Comparison of ENCODE assay signal across 8 cellular contexts in the genomic region with DNA sequence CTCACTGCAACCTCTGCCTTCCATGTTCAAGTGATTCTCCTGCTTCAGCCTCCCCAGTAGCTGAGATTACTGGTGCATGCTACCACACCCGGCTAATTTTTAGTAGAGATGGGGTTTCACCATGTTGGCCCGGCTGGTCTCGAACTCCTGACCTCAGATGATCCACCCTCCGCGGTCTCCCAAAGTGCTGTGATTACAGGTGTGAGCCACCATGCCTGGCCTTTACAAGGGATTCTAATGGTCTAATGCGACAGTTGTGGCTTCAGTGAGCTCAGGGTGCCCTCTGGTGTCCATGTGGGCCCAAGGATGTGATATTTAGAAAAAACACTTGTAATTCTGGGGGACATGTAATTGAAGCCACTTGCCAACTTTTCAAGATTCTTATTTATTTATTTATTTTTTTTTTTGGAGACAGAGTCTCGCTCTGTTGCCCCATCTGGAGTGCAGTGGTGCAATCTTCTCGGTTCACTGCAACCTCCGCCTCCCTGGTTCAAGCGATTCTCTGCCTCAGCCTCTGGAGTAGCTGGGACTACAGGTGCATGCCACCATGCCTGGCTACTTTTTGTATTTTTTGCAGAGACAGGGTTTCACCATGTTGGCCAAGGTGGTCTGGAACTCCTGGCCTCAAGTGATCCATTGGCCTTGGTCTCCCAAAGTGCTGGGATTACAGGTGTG. TPM values are rescaled to one million over a fixed set of nuclear protein-coding genes. Genes with fewer than 3 reads are reported as not detected.
A peak's percentile ranks its signal among the peaks of the same experiment; 100 is the strongest.
DNase-seq lines count a peak whose midpoint lies in the region; ATAC-seq and TF ChIP-seq lines count a peak whose summit lies in the region.
"Not testable (repeated sequence)": the region's sequence is repeated elsewhere in the genome, so short reads cannot be mapped to it uniquely, and the experiment has no call there.

No MANE protein-coding gene starts in this region.

- H2BK120ac ChIP-seq in trophoblast cell (ENCODE audit: insufficient read depth, low read length, poor library complexity) = not testable (repeated sequence)

- CTCF ChIA-PET in activated CD4-positive, alpha-beta T cell treated with anti-CD3 and anti-CD28 coated beads for 36 hours (lab: Charles Lee) = interaction anchor here (0.7 to 2.3 kb wide), 10 partner anchors 17 to 178 kb away, joined by 3 to 12 read pairs (median 5); a partner anchor contains a TSS
- CTCF ChIA-PET in MCF 10A (lab: Yijun Ruan, JAX) = interaction anchor here (0.6 to 3.5 kb wide), 15 partner anchors 18 to 779 kb away, joined by 3 to 30 read pairs (median 4); a partner anchor contains a TSS

- H3K4me1 ChIP-seq in Loucy (ENCODE audit: insufficient read depth, low read length, poor library complexity, severe bottlenecking); right cardiac atrium (ENCODE audit: control insufficient read depth, insufficient read depth, low read length); trophoblast cell (ENCODE audit: control insufficient read depth in 1 of 2, insufficient read depth in 2 of 2, low read length in 2 of 2); upper lobe of right lung: not testable (repeated sequence)

- H3K9me2 ChIP-seq in Loucy (replicated peaks; ENCODE audit: low read depth, low read length) = not testable (repeated sequence)

- not testable (repeated sequence) for H3K9me3 ChIP-seq in Loucy (ENCODE audit: insufficient read depth, low read depth, low read length); right cardiac atrium (ENCODE audit: control insufficient read depth, low read length); trophoblast cell (ENCODE audit: insufficient read depth, low read depth, low read length); upper lobe of right lung

- not testable (repeated sequence) for H3K4ac ChIP-seq in trophoblast cell (ENCODE audit: low read depth, low read length)

- H3K14ac ChIP-seq in trophoblast cell (ENCODE audit: low read length) = not testable (repeated sequence)

- peak; percentile 74 for TF ChIP-seq CTCF in Loucy (conservative IDR thresholded peaks at IDR 0.05; ENCODE audit: low read length)
- TF ChIP-seq CTCF in MCF 10A (IDR thresholded peaks at IDR 0.05; ENCODE audit: unreplicated experiment) = peak; percentile 56
- peak; percentile 57 for TF ChIP-seq CTCF in upper lobe of right lung (IDR thresholded peaks at IDR 0.05)

- not testable (repeated sequence) for H2BK5ac ChIP-seq in trophoblast cell (ENCODE audit: low read depth, low read length, poor library complexity)

- H2BK12ac ChIP-seq in trophoblast cell (ENCODE audit: low read length) = not testable (repeated sequence)

- intact Hi-C loops in activated CD4-positive, alpha-beta T cell treated with anti-CD3 and anti-CD28 coated beads for 36 hours (cut with DNase I, micrococcal nuclease) = loop anchor here (1.0 kb wide), 1 partner anchor 55 kb away; no protein-coding TSS in a partner anchor
- intact Hi-C loops in MCF 10A (cut with micrococcal nuclease) (loop anchor here (1.0 kb wide), 1 partner anchor 55 kb away; no protein-coding TSS in a partner anchor), right cardiac atrium (cut with DNase I) (loop anchor here (2.0 to 5.0 kb wide), 4 partner anchors 54 to 175 kb away; a partner anchor contains a TSS), upper lobe of right lung (cut with DNase I) (loop anchor here (5.0 kb wide), 1 partner anchor 55 kb away; a partner anchor contains a TSS)

- H3K4me1 Mint-ChIP-seq in activated CD4-positive, alpha-beta T cell treated with anti-CD3 and anti-CD28 coated beads for 36 hours = peaks cover 14% of the 10 kb centered on the region
- H3K4me1 Mint-ChIP-seq in MCF 10A (ENCODE audit: insufficient read depth, unreplicated experiment) = not testable (repeated sequence)

- not testable (repeated sequence) for H3K27ac Mint-ChIP-seq in activated CD4-positive, alpha-beta T cell treated with anti-CD3 and anti-CD28 coated beads for 36 hours; MCF 10A (ENCODE audit: low read depth, unreplicated experiment)

- H3K36me3 ChIP-seq in Loucy (ENCODE audit: insufficient read depth, low read length); trophoblast cell (ENCODE audit: control insufficient read depth in 1 of 2, insufficient read depth in 2 of 2, low read length in 2 of 2); upper lobe of right lung: not testable (repeated sequence)

- WGBS in right cardiac atrium = 59% methylated on average over 10 of the region's 10 CpGs
- no CpG with 5 or more reads among the region's 10 CpGs for WGBS in trophoblast cell (ENCODE audit: extremely low coverage, insufficient coverage, insufficient read length)

- H3K9ac ChIP-seq in Loucy (ENCODE audit: low read depth, low read length, poor library complexity, severe bottlenecking); trophoblast cell (ENCODE audit: low read length): not testable (repeated sequence)

- not testable (repeated sequence) for H3K4me3 Mint-ChIP-seq in activated CD4-positive, alpha-beta T cell treated with anti-CD3 and anti-CD28 coated beads for 36 hours; MCF 10A (ENCODE audit: unreplicated experiment)

- H4K12ac ChIP-seq in trophoblast cell (ENCODE audit: low read depth, low read length) = not testable (repeated sequence)

- POLR2A ChIA-PET in activated CD4-positive, alpha-beta T cell treated with anti-CD3 and anti-CD28 coated beads for 36 hours (lab: Charles Lee) = interaction anchor here (0.6 kb wide), 1 partner anchor 636 kb away, joined by 3 read pairs; no protein-coding TSS in a partner anchor
- POLR2A ChIA-PET in MCF 10A (lab: Yijun Ruan, JAX) = interaction anchor here (0.7 to 1.8 kb wide), 3 partner anchors 54 to 120 kb away, joined by 3 to 8 read pairs (median 5); a partner anchor contains a TSS

- not testable (repeated sequence) for H3K27me3 ChIP-seq in Loucy (ENCODE audit: insufficient read depth, low read length, poor library complexity, severe bottlenecking); right cardiac atrium (ENCODE audit: control insufficient read depth, insufficient read depth); trophoblast cell (ENCODE audit: insufficient read depth, low read length); upper lobe of right lung

- not testable (repeated sequence) for BruUV-seq in MCF 10A (replicated peaks; lab: Mats Ljungman, UMichigan)

- H3K27ac ChIP-seq in right cardiac atrium (ENCODE audit: low read length); trophoblast cell (ENCODE audit: low read depth, low read length); upper lobe of right lung: not testable (repeated sequence)

- not testable (repeated sequence) for H3K4me3 ChIP-seq in Loucy (ENCODE audit: low read length, poor library complexity, severe bottlenecking); right cardiac atrium (ENCODE audit: low read length); trophoblast cell (ENCODE audit: low read depth, low read length); upper lobe of right lung

- not testable (repeated sequence) for H2AK5ac ChIP-seq in trophoblast cell (ENCODE audit: low read length)

- H3K79me2 ChIP-seq in Loucy (ENCODE audit: insufficient read depth, low read length); trophoblast cell (ENCODE audit: control insufficient read depth, insufficient read depth, low read length, poor library complexity): not testable (repeated sequence)

- H3K4me2 ChIP-seq in Loucy (ENCODE audit: low read depth, low read length, poor library complexity, severe bottlenecking); trophoblast cell (ENCODE audit: low read length): not testable (repeated sequence)

- H3K23ac ChIP-seq in trophoblast cell (ENCODE audit: low read length) = not testable (repeated sequence)

- not testable (repeated sequence) for H3K9me3 Mint-ChIP-seq in activated CD4-positive, alpha-beta T cell treated with anti-CD3 and anti-CD28 coated beads for 36 hours (ENCODE audit: low read depth); MCF 10A (ENCODE audit: unreplicated experiment)

- not testable (repeated sequence) for H3K18ac ChIP-seq in trophoblast cell (ENCODE audit: low read length)

- not testable (repeated sequence) for ATAC-seq in activated CD4-positive, alpha-beta T cell treated with anti-CD3 and anti-CD28 coated beads for 36 hours
- ATAC-seq in right cardiac atrium = peak in 1 of 2 donors; percentile 25
- peak; percentile 71 for ATAC-seq in upper lobe of right lung

- not testable (repeated sequence) for H3K79me1 ChIP-seq in trophoblast cell (ENCODE audit: low read length)

- not testable (repeated sequence) for H3F3A ChIP-seq in Loucy (ENCODE audit: low read depth)

- H4K8ac ChIP-seq in trophoblast cell (ENCODE audit: low read depth, low read length) = not testable (repeated sequence)

- not testable (repeated sequence) for H3K36me3 Mint-ChIP-seq in activated CD4-positive, alpha-beta T cell treated with anti-CD3 and anti-CD28 coated beads for 36 hours (ENCODE audit: low read depth); MCF 10A (ENCODE audit: insufficient read depth, unreplicated experiment)

- not testable (repeated sequence) for H4K20me1 ChIP-seq in Loucy (ENCODE audit: insufficient read depth, low read length, poor library complexity, severe bottlenecking)

- DNase-seq in ELF-1 (ENCODE audit: low read depth, low spot score) (peak; percentile 85), NOMO-1 treated with DMSO at 0.1 percent for 48 hours (lab: John Stamatoyannopoulos, UW; ENCODE audit: unreplicated experiment) (peak; percentile 52), MCF 10A (ENCODE audit: unreplicated experiment) (peak; percentile 82), right cardiac atrium (peak; percentile 64 to 89 (median 83)), trophoblast cell (peak; percentile 63 to 87), upper lobe of right lung (peak; percentile 75)
- DNase-seq in activated CD4-positive, alpha-beta T cell treated with anti-CD3 and anti-CD28 coated beads for 36 hours = peak; percentile 78

- not testable (repeated sequence) for H3K27me3 Mint-ChIP-seq in activated CD4-positive, alpha-beta T cell treated with anti-CD3 and anti-CD28 coated beads for 36 hours; MCF 10A (ENCODE audit: insufficient read depth, unreplicated experiment)

- not testable (repeated sequence) for H4K91ac ChIP-seq in trophoblast cell (ENCODE audit: low read depth, low read length)

- not testable (repeated sequence) for H2AFZ ChIP-seq in Loucy (ENCODE audit: low read length); trophoblast cell (ENCODE audit: insufficient read depth, low read length, poor library complexity)

RNA-seq across cellular contexts. Expression of a gene that starts 22.1 kb away (rescaled TPM):
- under 1 TPM in 1 of 2 experiments, not detected in 1; 0.21 TPM for total RNA-seq in activated CD4-positive, alpha-beta T cell treated with anti-CD3 and anti-CD28 coated beads for 36 hours
- 1.5 and 2.0 TPM in 2 replicates for total RNA-seq in MCF 10A (2022)
- 1 to 10 TPM in 2 of 4 donors, under 1 TPM in 2; 0.34 to 1.2 (median 0.87) TPM for total RNA-seq in right cardiac atrium
- 0.57 TPM for polyA plus RNA-seq in right cardiac atrium
- polyA plus RNA-seq in trophoblast cell (2013) = 3.6 and 4.2 TPM in 2 replicates
- 2.8 TPM for total RNA-seq in upper lobe of right lung

RNA-seq across cellular contexts. Expression of a gene that starts 34.2 kb away (rescaled TPM):
- 10 to 100 TPM; 82.6 to 88.0 TPM for total RNA-seq in activated CD4-positive, alpha-beta T cell treated with anti-CD3 and anti-CD28 coated beads for 36 hours
- total RNA-seq in MCF 10A (2022) (3.6 and 6.5 TPM in 2 replicates), right cardiac atrium (1 to 10 TPM; 2.0 to 5.5 (median 3.7) TPM), upper lobe of right lung (4.5 TPM)
- polyA plus RNA-seq in right cardiac atrium = 2.0 TPM
- 7.1 and 7.5 TPM in 2 replicates for polyA plus RNA-seq in trophoblast cell (2013)

RNA-seq across cellular contexts. Expression of a gene that starts 35.0 kb away (rescaled TPM):
- total RNA-seq in activated CD4-positive, alpha-beta T cell treated with anti-CD3 and anti-CD28 coated beads for 36 hours = 10 to 100 TPM; 39.7 to 57.6 TPM
- 18.4 and 21.4 TPM in 2 replicates for total RNA-seq in MCF 10A (2022)
- total RNA-seq in right cardiac atrium = 10 to 100 TPM; 10.8 to 16.7 (median 12.9) TPM
- polyA plus RNA-seq in right cardiac atrium = 9.6 TPM
- polyA plus RNA-seq in trophoblast cell (2013) = 7.3 and 8.1 TPM in 2 replicates
- 12.5 TPM for total RNA-seq in upper lobe of right lung

RNA-seq across cellular contexts. Expression of a gene that starts 53.7 kb away (rescaled TPM):
- not detected for total RNA-seq in activated CD4-positive, alpha-beta T cell treated with anti-CD3 and anti-CD28 coated beads for 36 hours
- total RNA-seq in MCF 10A (2022) (not detected in 2 replicates), right cardiac atrium (not detected), upper lobe of right lung (not detected)
- polyA plus RNA-seq in right cardiac atrium = not detected
- polyA plus RNA-seq in trophoblast cell (2013) = not detected in 2 replicates

Comparison
In these comparisons a context has a peak if more than half of its experiments do, and no peak if none do; other contexts are left out.
1. RNA of a gene that starts 34.2 kb away (total RNA-seq): 82.6 to 88.0 TPM in activated CD4-positive, alpha-beta T cell treated with anti-CD3 and anti-CD28 coated beads for 36 hours; 3.6 to 6.5 TPM in MCF 10A, 4.5 TPM in upper lobe of right lung (single experiment) and 2.0 to 5.5 TPM in right cardiac atrium; every median in the first group is over 10 times any median in the second.
2. Peak in every context shown above with its lines, with median percentiles within 50 percentile points of each other: DNase-seq and CTCF ChIP-seq.